In the genomic region with DNA sequence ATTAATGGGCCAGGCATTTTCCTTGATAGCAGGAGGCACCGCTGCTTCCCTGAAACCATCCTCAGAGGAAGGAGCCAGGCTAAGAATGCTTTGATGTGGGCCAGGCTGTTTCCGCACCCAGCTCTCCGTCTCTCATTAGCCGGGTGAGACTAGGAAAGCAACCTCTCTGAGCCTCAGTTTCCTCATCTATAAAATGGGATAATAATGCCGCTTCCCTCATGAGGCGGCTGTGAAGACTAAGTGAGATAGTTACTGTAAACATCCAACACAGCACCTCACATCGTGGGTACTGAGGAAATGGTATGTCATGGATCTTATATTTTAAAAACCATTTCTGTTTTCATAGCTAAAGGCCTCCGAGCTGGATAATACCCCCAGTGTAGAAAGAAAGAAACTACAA, we compare ENCODE assay signal across 19 cellular contexts. TPM values are rescaled to one million over a fixed set of nuclear protein-coding genes. Genes with fewer than 3 reads are reported as not detected.
DNase-seq lines count a peak whose midpoint lies in the region; ATAC-seq, FAIRE-seq and TF ChIP-seq lines count a peak whose summit lies in the region.
"Had no signal": no experiment of that assay in that cellular context is flagged by ENCODE, and none has a peak within 500 bp of the region (broad histone marks: within the 10 kb centered on the region; RNA-seq: fewer than 3 reads in every experiment).

No MANE protein-coding gene starts in this region.

- no peaks in the 10 kb centered on the region for H3K27me3 Mint-ChIP-seq in activated CD4-positive, alpha-beta memory T cell treated with anti-CD3 and anti-CD28 coated beads for 36 hours
- H3K27me3 Mint-ChIP-seq: B cell; CD4-positive, CD25-positive, alpha-beta regulatory T cell; CD8-positive, alpha-beta memory T cell had no signal

- H3K9ac ChIP-seq in K562 (ENCODE audit: insufficient read depth in 1 of 2, low read depth in 2 of 2, low read length in 2 of 2) = no peak overlapping the region

- DNase-seq in Panc1 (ENCODE audit: low read depth, low spot score) (no peak), K562 (ENCODE audit: extremely low read depth in 1 of 4, low spot score in 3 of 4) (no peak), osteoblast (ENCODE audit: insufficient read length, low spot score, missing footprints) (no peak), ovary (no peak), germinal center (ENCODE audit: low spot score) (no peak)
- no peak for DNase-seq in activated CD4-positive, alpha-beta memory T cell treated with anti-CD3 and anti-CD28 coated beads for 36 hours
- DNase-seq: 8988T; C1 segment of cervical spinal cord; CD4-positive, CD25-positive, alpha-beta regulatory T cell; CD8-positive, alpha-beta memory T cell; HCEC 1CT; IMR-90 had no signal

- H4K20me1 ChIP-seq in K562 (replicated peaks; ENCODE audit: control insufficient read depth, insufficient read depth, low read length) = peaks cover 15% of the 10 kb centered on the region
- H4K20me1 ChIP-seq in osteoblast (ENCODE audit: insufficient read depth, low read length) = peaks cover 27% of the 10 kb centered on the region

- no peaks in the 10 kb centered on the region for H3K9me3 Mint-ChIP-seq in activated CD4-positive, alpha-beta memory T cell treated with anti-CD3 and anti-CD28 coated beads for 36 hours
- H3K9me3 Mint-ChIP-seq: CD4-positive, CD25-positive, alpha-beta regulatory T cell; CD8-positive, alpha-beta memory T cell; GM23338 had no signal

- peaks cover 5% of the 10 kb centered on the region for H3K36me3 Mint-ChIP-seq in activated CD4-positive, alpha-beta memory T cell treated with anti-CD3 and anti-CD28 coated beads for 36 hours

- CTCF ChIA-PET in Panc1 (lab: Charles Lee) = no interaction called here
- CTCF ChIA-PET in K562 (lab: Yijun Ruan, JAX; ENCODE audit: low intra/inter-chr PET ratio) = no interaction called here
- CTCF ChIA-PET in activated CD4-positive, alpha-beta memory T cell treated with anti-CD3 and anti-CD28 coated beads for 36 hours (lab: Charles Lee) = interaction anchor here (0.8 to 3.4 kb wide), 2 partner anchors 14 to 177 kb away, joined by 3 to 11 read pairs; no protein-coding TSS in a partner anchor

- H3K27me3 ChIP-seq in ACC112 (ENCODE audit: insufficient read depth, low read length) (no peaks in the 10 kb centered on the region), Panc1 (ENCODE audit: control insufficient read depth, insufficient read depth, low read length) (no peaks in the 10 kb centered on the region), K562 (ENCODE audit: control insufficient read depth in 2 of 2, insufficient read depth in 2 of 2, low read length in 2 of 2) (no peaks in the 10 kb centered on the region), osteoblast (ENCODE audit: insufficient read depth, low read length) (no peaks in the 10 kb centered on the region), ovary (no peaks in the 10 kb centered on the region)

- TF ChIP-seq RAD21 in K562 (CRISPR knock-in tag; conservative IDR thresholded peaks at IDR 0.05 in 1 of 2, IDR thresholded peaks at IDR 0.05 in 1 of 2) = no peak

- in situ Hi-C loops in Panc1 (cut with HindIII; ENCODE audit: low pct_unique_long_range_greater_than_20kb, low sequenced_read_pairs) = no loop called here
- in situ Hi-C loops in K562 (cut with MboI) = loop anchor here (25.0 kb wide), 1 partner anchor 767 kb away; no protein-coding TSS in a partner anchor

- H3K9me3 ChIP-seq in Panc1 (ENCODE audit: control insufficient read depth, insufficient read depth, low read depth, low read length) = no peaks in the 10 kb centered on the region
- H3K9me3 ChIP-seq in K562 (replicated peaks; ENCODE audit: control insufficient read depth, insufficient read depth, low read depth, low read length) = no peaks in the 10 kb centered on the region
- no peaks in the 10 kb centered on the region for H3K9me3 ChIP-seq in osteoblast (ENCODE audit: low read depth, low read length)
- no peaks in the 10 kb centered on the region for H3K9me3 ChIP-seq in ovary

- intact Hi-C loops in Panc1 (cut with micrococcal nuclease; ENCODE audit: unreplicated experiment) (no loop called here), K562 (cut with micrococcal nuclease) (no loop called here), ovary (cut with DNase I) (no loop called here)
- intact Hi-C loops in activated CD4-positive, alpha-beta memory T cell treated with anti-CD3 and anti-CD28 coated beads for 36 hours (cut with micrococcal nuclease) = no loop called here

- H3K4me3 Mint-ChIP-seq in activated CD4-positive, alpha-beta memory T cell treated with anti-CD3 and anti-CD28 coated beads for 36 hours = no peak overlapping the region
- H3K4me3 Mint-ChIP-seq: B cell; CD4-positive, CD25-positive, alpha-beta regulatory T cell; CD8-positive, alpha-beta memory T cell; GM23338 had no signal

- H3K27ac Mint-ChIP-seq in activated CD4-positive, alpha-beta memory T cell treated with anti-CD3 and anti-CD28 coated beads for 36 hours = no peak overlapping the region
- H3K27ac Mint-ChIP-seq: B cell; CD4-positive, CD25-positive, alpha-beta regulatory T cell; GM23338 had no signal

- TF ChIP-seq POLR2A in K562 (conservative IDR thresholded peaks at IDR 0.05) (no peak), ovary (IDR thresholded peaks at IDR 0.05) (no peak)

- peaks cover 69% of the 10 kb centered on the region for H3K79me2 ChIP-seq in ACC112 (ENCODE audit: control insufficient read depth, insufficient read depth, low read length, unreplicated experiment)
- H3K79me2 ChIP-seq in K562 (ENCODE audit: control insufficient read depth, insufficient read depth, low read length) = no peaks in the 10 kb centered on the region
- peaks cover 98% of the 10 kb centered on the region for H3K79me2 ChIP-seq in osteoblast (ENCODE audit: insufficient read depth, low read length)

- 69% methylated on average over 8 of the region's 8 CpGs for WGBS in K562 (ENCODE audit: insufficient coverage, low coverage, missing lambda C conversion rate)
- WGBS in ovary, 3 donors = 88 to 91% (median 91%) methylated on average over 8 of the region's 8 CpGs

- ATAC-seq in Panc1 (no peak), K562 (no peak)
- ATAC-seq: GM23338 had no signal

- TF ChIP-seq EP300 in K562 (IDR thresholded peaks at IDR 0.05; ENCODE audit: low read length) (no peak), ovary (IDR thresholded peaks at IDR 0.05) (no peak)

- FAIRE-seq in K562 (lab: Jason Lieb, UNC) = no peak
- FAIRE-seq: D721Med, G401.6, H54 had no signal

- BruUV-seq in Panc1 (replicated peaks; lab: Mats Ljungman, UMichigan) (no TSS peak), K562 (replicated peaks; lab: Mats Ljungman, UMichigan) (no TSS peak)

- H3K36me3 ChIP-seq in ACC112 (ENCODE audit: insufficient read depth, low read length) (peaks cover 25% of the 10 kb centered on the region), Panc1 (ENCODE audit: control insufficient read depth, insufficient read depth, low read length) (no peaks in the 10 kb centered on the region), K562 (ENCODE audit: control insufficient read depth, insufficient read depth, low read length) (no peaks in the 10 kb centered on the region), osteoblast (ENCODE audit: insufficient read depth, low read length) (peaks cover 66% of the 10 kb centered on the region), ovary (no peaks in the 10 kb centered on the region)

- no peaks in the 10 kb centered on the region for H3K9me1 ChIP-seq in K562 (ENCODE audit: control insufficient read depth, insufficient read depth, low read length)

- no peak overlapping the region for H3K4me3 ChIP-seq in ACC112 (ENCODE audit: low read depth, low read length)
- no peak overlapping the region for H3K4me3 ChIP-seq in Panc1 (ENCODE audit: low read depth in 2 of 2, low read length in 2 of 2)
- H3K4me3 ChIP-seq in K562 = no peak overlapping the region
- H3K4me3 ChIP-seq in osteoblast (ENCODE audit: insufficient read depth, low read length) = no peak overlapping the region
- H3K4me3 ChIP-seq in ovary = no peak overlapping the region
- H3K4me3 ChIP-seq: GM23338 had no signal

- H2AFZ ChIP-seq in ACC112 (ENCODE audit: low read length, unreplicated experiment) (no peak overlapping the region), K562 (ENCODE audit: low read depth, low read length) (no peak overlapping the region), osteoblast (ENCODE audit: low read length) (no peak overlapping the region)
- H2AFZ ChIP-seq: GM23338 had no signal

- peaks cover 12% of the 10 kb centered on the region for H3K4me1 Mint-ChIP-seq in activated CD4-positive, alpha-beta memory T cell treated with anti-CD3 and anti-CD28 coated beads for 36 hours (ENCODE audit: low read depth)

- POLR2A ChIA-PET in Panc1 (lab: Charles Lee) (no interaction called here), K562 (lab: Yijun Ruan, JAX) (interaction anchor here (0.9 kb wide), 1 partner anchor 8 kb away, joined by 3 read pairs; no protein-coding TSS in a partner anchor)
- POLR2A ChIA-PET in activated CD4-positive, alpha-beta memory T cell treated with anti-CD3 and anti-CD28 coated beads for 36 hours (lab: Charles Lee) = no interaction called here

- H3K27ac ChIP-seq in ACC112 (ENCODE audit: low read depth, low read length) (peak overlapping the region; percentile 22; the same call in 1 of the 2 replicates), Panc1 (ENCODE audit: low read length) (peak overlapping the region; percentile 94), K562 (ENCODE audit: extremely low read depth, low read depth, low read length) (no peak overlapping the region), osteoblast (ENCODE audit: low read depth, low read length) (peak overlapping the region; percentile 5), ovary (no peak overlapping the region)
- H3K27ac ChIP-seq: HL-60 had no signal

- TF ChIP-seq CTCF in Panc1 (IDR thresholded peaks at IDR 0.05) = no peak
- no peak for TF ChIP-seq CTCF in K562 (IDR thresholded peaks at IDR 0.05 in 2 of 3, conservative IDR thresholded peaks at IDR 0.05 in 1 of 3; ENCODE audit: insufficient read depth in 2 of 3, low read depth in 1 of 3, low read length in 3 of 3)
- TF ChIP-seq CTCF in osteoblast (IDR thresholded peaks at IDR 0.05; ENCODE audit: extremely low read depth, low read depth, low read length) = no peak
- no peak for TF ChIP-seq CTCF in ovary (IDR thresholded peaks at IDR 0.05)

- H3K4me2 ChIP-seq in K562 (ENCODE audit: insufficient read depth, low read length) (no peak overlapping the region), osteoblast (ENCODE audit: insufficient read depth, low read length) (no peak overlapping the region)
- H3K4me2 ChIP-seq: GM23338 had no signal

- H3K4me1 ChIP-seq in ACC112 (ENCODE audit: control insufficient read depth, insufficient read depth, low read length, unreplicated experiment) (peaks cover 53% of the 10 kb centered on the region), Panc1 (ENCODE audit: control insufficient read depth, insufficient read depth, low read length) (peaks cover 77% of the 10 kb centered on the region), K562 (replicated peaks in 1 of 2; ENCODE audit: control insufficient read depth in 2 of 2, insufficient read depth in 2 of 2, low read length in 2 of 2) (peaks cover 4 to 14% of the 10 kb centered on the region in 2 experiments; a peak in 3 of 5 replicates), osteoblast (ENCODE audit: insufficient read depth, low read length) (peaks cover 22% of the 10 kb centered on the region), ovary (ENCODE audit: insufficient read depth) (no peaks in the 10 kb centered on the region)

RNA-seq across cellular contexts. Expression of a gene that starts 46.5 kb away (rescaled TPM):
- 56.3 TPM for total RNA-seq in Panc1 (2021; ENCODE audit: unreplicated experiment)
- polyA plus RNA-seq in Panc1 (2012; ENCODE audit: insufficient read length) = 74.0 TPM
- total RNA-seq in K562 (2011; cell fraction: chromatin; rRNA removed; ENCODE audit: low replicate concordance) = 11.0 and 26.4 TPM in 2 replicates
- 6.4 and 7.7 TPM in 2 replicates for total RNA-seq in K562 (2011; cell fraction: nucleolus; rRNA removed)
- 8.4 and 9.9 TPM in 2 replicates for total RNA-seq in K562 (2011; cell fraction: nucleoplasm; rRNA removed)
- 8.0 and 11.4 TPM in 2 replicates for total RNA-seq in K562 (2014; rRNA removed)
- total RNA-seq in K562 (2014; rRNA removed; fragmentation: Illumina TruSeq; extraction: Trizol) = 6.1 and 6.9 TPM in 2 replicates
- total RNA-seq in K562 (2015; rRNA removed; fragmentation: Illumina TruSeq; extraction: Trizol) = 7.9 and 8.4 TPM in 2 replicates
- 19.0 and 19.7 TPM in 2 replicates for total RNA-seq in K562 (2021)
- polyA plus RNA-seq in K562 (2011; rRNA removed) = 12.1 and 27.8 TPM in 2 replicates
- polyA plus RNA-seq in K562 (2011; cell fraction: cytosol; rRNA removed) = 20.4 and 25.6 TPM in 2 replicates
- polyA plus RNA-seq in K562 (2011; cell fraction: nucleus; rRNA removed) = 13.6 and 24.6 TPM in 2 replicates
- polyA plus RNA-seq in K562 (2012) = 8.5 and 12.5 TPM in 2 replicates
- polyA plus RNA-seq in K562 (2014; fragmentation: Illumina TruSeq; extraction: Trizol) = 12.5 and 12.9 TPM in 2 replicates
- polyA plus RNA-seq in K562 (2014; fragmentation: Nextera tagmentation; extraction: Ambion mirVana) = 1 to 10 TPM; 3.1 to 3.5 TPM
- 9.5 and 13.1 TPM in 2 replicates for polyA plus RNA-seq in K562 (2014; rRNA removed)
- 24.9 and 49.3 TPM in 2 replicates for polyA minus RNA-seq in K562 (2011; rRNA and poly(A)+ RNA removed)
- 10.0 and 18.9 TPM in 2 replicates for polyA minus RNA-seq in K562 (2011; cell fraction: cytosol; rRNA and poly(A)+ RNA removed)
- 4.8 and 27.3 TPM in 2 replicates for polyA minus RNA-seq in K562 (2011; cell fraction: nucleus; rRNA and poly(A)+ RNA removed)
- total RNA-seq in osteoblast = 128 and 130 TPM in 2 replicates
- 10 to 100 TPM; 16.1 to 18.8 TPM for total RNA-seq in activated CD4-positive, alpha-beta memory T cell treated with anti-CD3 and anti-CD28 coated beads for 36 hours
- total RNA-seq in ovary = 10 to 100 TPM in 5 of 7 donors, 1 to 10 TPM in 2; 7.2 to 45.1 (median 22.8) TPM
- polyA plus RNA-seq in ovary = 10 to 100 TPM in 1 of 2 donors, 1 to 10 TPM in 1; 7.6 to 23.0 TPM

Comparison
In these comparisons a context has a peak if more than half of its experiments do, and no peak if none do; other contexts are left out.
1. H3K27ac ChIP-seq: peak in ACC112 (single experiment), Panc1 (single experiment) and osteoblast (single experiment); none in K562 (single experiment) and ovary (0 of 2).